In genomic region chr2:195582188-195582587, GRCh38 we compare ENCODE assay signal across 16 cellular contexts.
DNase-seq lines count a peak whose midpoint lies in the region; ATAC-seq, FAIRE-seq and TF ChIP-seq lines count a peak whose summit lies in the region.
"Had no signal": no experiment of that assay in that cellular context is flagged by ENCODE, and none has a peak within 500 bp of the region (broad histone marks: within the 10 kb centered on the region; RNA-seq: fewer than 3 reads in every experiment).

No MANE protein-coding gene starts in this region.

- no peaks in the 10 kb centered on the region for H4K20me1 ChIP-seq in DND-41 (ENCODE audit: insufficient read depth, low read length)
- H4K20me1 ChIP-seq in K562 (replicated peaks; ENCODE audit: control insufficient read depth, insufficient read depth, low read length), result no peaks in the 10 kb centered on the region

- CTCF ChIA-PET in K562 (lab: Yijun Ruan, JAX; ENCODE audit: low intra/inter-chr PET ratio), result no interaction called here
- CTCF ChIA-PET in activated naive CD4-positive, alpha-beta T cell treated with anti-CD3 and anti-CD28 coated beads, Interleukin-2, amount 10 ng/mL, durations not matched to agents 7 days and 5 days (lab: Charles Lee), result interaction anchor here (1.2 kb wide), 1 partner anchor 9 kb away, joined by 3 read pairs; no protein-coding TSS in a partner anchor

- DNase-seq in CD4-positive, CD25-positive, alpha-beta regulatory T cell, result no peak
- no peak for DNase-seq in DND-41
- no peak for DNase-seq in K562 (ENCODE audit: extremely low read depth in 1 of 4, low spot score in 3 of 4)
- DNase-seq in naive thymus-derived CD8-positive, alpha-beta T cell, result no peak
- DNase-seq in activated naive CD4-positive, alpha-beta T cell treated with anti-CD3 and anti-CD28 coated beads, Interleukin-2, amount 10 ng/mL, durations not matched to agents 7 days and 5 days, result no peak
- DNase-seq in T-helper 2 cell, result no peak
- DNase-seq in activated CD8-positive, alpha-beta memory T cell treated with anti-CD3 and anti-CD28 coated beads, Interleukin-2, amount 50 U/mL, for 48 hours, result no peak
- DNase-seq: DMS 273 treated with DMSO at 0.1 percent for 48 hours, HCEC 1CT, HFFc6 had no signal

- no peak for TF ChIP-seq RAD21 in K562 (CRISPR knock-in tag; conservative IDR thresholded peaks at IDR 0.05 in 1 of 2, IDR thresholded peaks at IDR 0.05 in 1 of 2)

- H3K4me2 ChIP-seq in DND-41 (ENCODE audit: insufficient read depth, low read length) (no peak overlapping the region), K562 (ENCODE audit: insufficient read depth, low read length) (no peak overlapping the region)
- H3K4me2 ChIP-seq: A549 had no signal

- H3K9me3 Mint-ChIP-seq in CD4-positive, CD25-positive, alpha-beta regulatory T cell, result peaks cover 0 to 4% (median 0%) of the 10 kb centered on the region in 7 donors
- H3K9me3 Mint-ChIP-seq in naive thymus-derived CD8-positive, alpha-beta T cell, result peaks cover 0 to 3% (median 0%) of the 10 kb centered on the region in 9 donors
- peaks cover 3% of the 10 kb centered on the region for H3K9me3 Mint-ChIP-seq in activated naive CD4-positive, alpha-beta T cell treated with anti-CD3 and anti-CD28 coated beads, Interleukin-2, amount 10 ng/mL, durations not matched to agents 7 days and 5 days
- H3K9me3 Mint-ChIP-seq: CD14-positive monocyte, HFFc6 had no signal

- intact Hi-C loops in K562 (cut with micrococcal nuclease), result no loop called here

- TF ChIP-seq EP300 in K562 (IDR thresholded peaks at IDR 0.05; ENCODE audit: low read length), result no peak

- no peak for TF ChIP-seq POLR2A in K562 (conservative IDR thresholded peaks at IDR 0.05)

- H3K36me3 Mint-ChIP-seq in CD4-positive, CD25-positive, alpha-beta regulatory T cell, result no peaks in the 10 kb centered on the region
- H3K36me3 Mint-ChIP-seq in naive thymus-derived CD8-positive, alpha-beta T cell, result peaks cover 0 to 7% (median 3%) of the 10 kb centered on the region in 3 donors
- peaks cover 16% of the 10 kb centered on the region for H3K36me3 Mint-ChIP-seq in activated naive CD4-positive, alpha-beta T cell treated with anti-CD3 and anti-CD28 coated beads, Interleukin-2, amount 10 ng/mL, durations not matched to agents 7 days and 5 days
- H3K36me3 Mint-ChIP-seq: CD14-positive monocyte had no signal

- peak overlapping the region; percentile 10 for H3K27ac ChIP-seq in CD4-positive, CD25-positive, alpha-beta regulatory T cell (ENCODE audit: insufficient read depth, low read length, poor library complexity, severe bottlenecking)
- H3K27ac ChIP-seq in DND-41 (ENCODE audit: low read length), result peak overlapping the region; percentile 4; the same call in 1 of the 2 replicates
- no peak overlapping the region for H3K27ac ChIP-seq in K562 (ENCODE audit: extremely low read depth, low read depth, low read length)
- H3K27ac ChIP-seq: A549, HL-60 had no signal

- no peak overlapping the region for H3K4me3 ChIP-seq in CD4-positive, CD25-positive, alpha-beta regulatory T cell (ENCODE audit: low read depth, low read length)
- H3K4me3 ChIP-seq in DND-41 (ENCODE audit: low read depth in 1 of 2, low read length in 2 of 2) (no peak overlapping the region), K562 (no peak overlapping the region)
- H3K4me3 ChIP-seq: A549, GM12878 had no signal

- WGBS in K562 (ENCODE audit: insufficient coverage, low coverage, missing lambda C conversion rate), result 11% methylated on average over 1 of the region's 1 CpG

- H3K27me3 ChIP-seq in CD4-positive, CD25-positive, alpha-beta regulatory T cell (ENCODE audit: control insufficient read depth, insufficient read depth, low read length), result no peaks in the 10 kb centered on the region
- no peaks in the 10 kb centered on the region for H3K27me3 ChIP-seq in DND-41 (ENCODE audit: insufficient read depth, low read length, poor library complexity)
- no peaks in the 10 kb centered on the region for H3K27me3 ChIP-seq in K562 (ENCODE audit: control insufficient read depth in 2 of 2, insufficient read depth in 2 of 2, low read length in 2 of 2)

- no TSS peak for BruUV-seq in K562 (replicated peaks; lab: Mats Ljungman, UMichigan)

- no peaks in the 10 kb centered on the region for H3K36me3 ChIP-seq in CD4-positive, CD25-positive, alpha-beta regulatory T cell (ENCODE audit: control insufficient read depth, insufficient read depth, low read length)
- H3K36me3 ChIP-seq in DND-41 (ENCODE audit: insufficient read depth, low read length) (peaks cover 7% of the 10 kb centered on the region; the same call in 1 of the 2 replicates), K562 (ENCODE audit: control insufficient read depth, insufficient read depth, low read length) (no peaks in the 10 kb centered on the region)

- TF ChIP-seq CTCF in DND-41 (IDR thresholded peaks at IDR 0.05; ENCODE audit: borderline replicate concordance, extremely low read depth, low read length, poor library complexity, severe bottlenecking) (no peak), K562 (IDR thresholded peaks at IDR 0.05 in 2 of 3, conservative IDR thresholded peaks at IDR 0.05 in 1 of 3; ENCODE audit: insufficient read depth in 2 of 3, low read depth in 1 of 3, low read length in 3 of 3) (no peak)

- H3K27ac Mint-ChIP-seq in CD4-positive, CD25-positive, alpha-beta regulatory T cell, result peak overlapping the region; percentile 54 to 78 (median 66)
- peak overlapping the region; percentile 22 to 90 (median 78) for H3K27ac Mint-ChIP-seq in naive thymus-derived CD8-positive, alpha-beta T cell
- no peak overlapping the region for H3K27ac Mint-ChIP-seq in activated naive CD4-positive, alpha-beta T cell treated with anti-CD3 and anti-CD28 coated beads, Interleukin-2, amount 10 ng/mL, durations not matched to agents 7 days and 5 days
- H3K27ac Mint-ChIP-seq: HFFc6 had no signal

- POLR2A ChIA-PET in K562 (lab: Yijun Ruan, JAX), result no interaction called here
- POLR2A ChIA-PET in naive thymus-derived CD8-positive, alpha-beta T cell (lab: Charles Lee), result interaction anchor here (0.6 to 10.4 kb wide), 3 partner anchors 25 to 76 kb away, joined by 3 to 128 read pairs (median 3); partner anchors contain the start of gene SLC39A10

- H3K79me2 ChIP-seq in DND-41 (ENCODE audit: insufficient read depth, low read length), result peaks cover 29% of the 10 kb centered on the region
- no peaks in the 10 kb centered on the region for H3K79me2 ChIP-seq in K562 (ENCODE audit: control insufficient read depth, insufficient read depth, low read length)

- ATAC-seq in CD4-positive, CD25-positive, alpha-beta regulatory T cell (ENCODE audit: low read depth in 2 of 2), result no peak
- ATAC-seq in DND-41 (ENCODE audit: insufficient read depth, low read depth) (no peak), K562 (peak; percentile 50), HG02870 (IDR thresholded peaks at IDR 0.05; ENCODE audit: unreplicated experiment) (no peak)
- ATAC-seq in naive thymus-derived CD8-positive, alpha-beta T cell, result no peak
- ATAC-seq: A549, GM12878 had no signal

- no peak overlapping the region for H3K4me3 Mint-ChIP-seq in CD4-positive, CD25-positive, alpha-beta regulatory T cell
- no peak overlapping the region for H3K4me3 Mint-ChIP-seq in naive thymus-derived CD8-positive, alpha-beta T cell
- H3K4me3 Mint-ChIP-seq in activated naive CD4-positive, alpha-beta T cell treated with anti-CD3 and anti-CD28 coated beads, Interleukin-2, amount 10 ng/mL, durations not matched to agents 7 days and 5 days, result no peak overlapping the region
- H3K4me3 Mint-ChIP-seq: CD14-positive monocyte, HFFc6 had no signal

- H3K27me3 Mint-ChIP-seq in CD4-positive, CD25-positive, alpha-beta regulatory T cell, result no peaks in the 10 kb centered on the region
- H3K27me3 Mint-ChIP-seq in naive thymus-derived CD8-positive, alpha-beta T cell, result no peaks in the 10 kb centered on the region
- no peaks in the 10 kb centered on the region for H3K27me3 Mint-ChIP-seq in activated naive CD4-positive, alpha-beta T cell treated with anti-CD3 and anti-CD28 coated beads, Interleukin-2, amount 10 ng/mL, durations not matched to agents 7 days and 5 days

- H3K9me3 ChIP-seq in CD4-positive, CD25-positive, alpha-beta regulatory T cell (ENCODE audit: control insufficient read depth in 2 of 2, low read length in 2 of 2), result no peaks in the 10 kb centered on the region
- H3K9me3 ChIP-seq in DND-41 (ENCODE audit: insufficient read depth, low read length, severe bottlenecking), result no peaks in the 10 kb centered on the region
- H3K9me3 ChIP-seq in K562 (replicated peaks; ENCODE audit: control insufficient read depth, insufficient read depth, low read depth, low read length), result no peaks in the 10 kb centered on the region
- H3K9me3 ChIP-seq: A549 had no signal

- no peak overlapping the region for H3K9ac ChIP-seq in DND-41 (ENCODE audit: low read depth, low read length)
- no peak overlapping the region for H3K9ac ChIP-seq in K562 (ENCODE audit: insufficient read depth in 1 of 2, low read depth in 2 of 2, low read length in 2 of 2)

- peaks cover 27% of the 10 kb centered on the region for H3K4me1 ChIP-seq in CD4-positive, CD25-positive, alpha-beta regulatory T cell (ENCODE audit: control insufficient read depth, insufficient read depth, low read length, poor library complexity, severe bottlenecking)
- H3K4me1 ChIP-seq in DND-41 (ENCODE audit: insufficient read depth, low read length), result peaks cover 28% of the 10 kb centered on the region
- peaks cover 0 to 10% of the 10 kb centered on the region in 2 experiments; a peak in 3 of 5 replicates for H3K4me1 ChIP-seq in K562 (replicated peaks in 1 of 2; ENCODE audit: control insufficient read depth in 2 of 2, insufficient read depth in 2 of 2, low read length in 2 of 2)

- H2AFZ ChIP-seq in DND-41 (ENCODE audit: low read depth, low read length), result no peak overlapping the region
- peak overlapping the region; percentile 76 for H2AFZ ChIP-seq in K562 (ENCODE audit: low read depth, low read length)

- H3K9me1 ChIP-seq in K562 (ENCODE audit: control insufficient read depth, insufficient read depth, low read length), result no peaks in the 10 kb centered on the region

- H3K4me1 Mint-ChIP-seq in CD4-positive, CD25-positive, alpha-beta regulatory T cell, result peaks cover 15 to 47% (median 25%) of the 10 kb centered on the region in 4 donors
- peaks cover 20 to 34% (median 33%) of the 10 kb centered on the region in 4 donors for H3K4me1 Mint-ChIP-seq in naive thymus-derived CD8-positive, alpha-beta T cell
- H3K4me1 Mint-ChIP-seq in activated naive CD4-positive, alpha-beta T cell treated with anti-CD3 and anti-CD28 coated beads, Interleukin-2, amount 10 ng/mL, durations not matched to agents 7 days and 5 days, result peaks cover 27% of the 10 kb centered on the region

- in situ Hi-C loops in K562 (cut with MboI), result no loop called here

- FAIRE-seq in K562 (lab: Jason Lieb, UNC), result no peak
- FAIRE-seq: A549, GM12878, GM18507 had no signal

TF ChIP-seq in K562, 482 proteins besides CTCF, POLR2A, EP300 and RAD21 (continues in another document):
- TF ChIP-seq ZNF23 (CRISPR knock-in tag; IDR thresholded peaks at IDR 0.05) (no peak), MXI1 (IDR thresholded peaks at IDR 0.05; ENCODE audit: low read depth, low read length) (no peak), ADNP (tag; IDR thresholded peaks at IDR 0.05) (no peak), ZNF511 (CRISPR knock-in tag; IDR thresholded peaks at IDR 0.05) (no peak)
